1 cellular context compared by ENCODE assay signal in genomic region chr1:207218512-207219352, GRCh38.
A peak's percentile ranks its signal among the peaks of the same experiment; 100 is the strongest.
TF ChIP-seq lines count a peak whose summit lies in the region.

No MANE protein-coding gene starts in this region.

TF ChIP-seq in K562, 482 proteins besides CTCF, POLR2A, EP300 and RAD21 (continued from another document):
- TF ChIP-seq PRDM10 (IDR thresholded peaks at IDR 0.05; ENCODE audit: partially characterized antibody) (peak; percentile 60), MEIS2 (IDR thresholded peaks at IDR 0.05; ENCODE audit: partially characterized antibody) (peak; percentile 39), ELF1 (tag; IDR thresholded peaks at IDR 0.05) (0 out of 2 replicates have a peak, but pooled peaks have one; percentile 41), ZNF589 (CRISPR knock-in tag; IDR thresholded peaks at IDR 0.05; ENCODE audit: low read depth) (0 out of 2 replicates have a peak, but pooled peaks have one; percentile 28), TBL1XR1 (IDR thresholded peaks at IDR 0.05; ENCODE audit: low read length in 2 of 2) (no peak), SMARCC2 (IDR thresholded peaks at IDR 0.05; ENCODE audit: low read depth) (peak; percentile 39; the same call in 1 of the 2 replicates), CUX1 (CRISPR knock-in tag; IDR thresholded peaks at IDR 0.05) (no peak), NONO (IDR thresholded peaks at IDR 0.05; ENCODE audit: low read depth in 2 of 2, low read length in 1 of 2) (no peak), ZBTB34 (CRISPR knock-in tag; IDR thresholded peaks at IDR 0.05) (no peak), TRIM25 (IDR thresholded peaks at IDR 0.05; ENCODE audit: borderline replicate concordance) (no peak), JUND (IDR thresholded peaks at IDR 0.05; ENCODE audit: borderline replicate concordance, low read depth, low read length) (peak; percentile 46; the same call in 1 of the 2 replicates), JUND (tag; IDR thresholded peaks at IDR 0.05; ENCODE audit: borderline replicate concordance, low read depth, low read length) (peak; percentile 47; the same call in 1 of the 3 replicates), TEAD1 (CRISPR knock-in tag; IDR thresholded peaks at IDR 0.05) (no peak), MTA3 (IDR thresholded peaks at IDR 0.05; ENCODE audit: borderline replicate concordance) (no peak), PBX2 (CRISPR knock-in tag; IDR thresholded peaks at IDR 0.05; ENCODE audit: low read depth) (no peak), PBX2 (tag; conservative IDR thresholded peaks at IDR 0.05; ENCODE audit: low read depth) (peak; percentile 45; the same call in 1 of the 2 replicates), MED1 (CRISPR knock-in tag; IDR thresholded peaks at IDR 0.05; ENCODE audit: borderline replicate concordance) (no peak), EP400 (IDR thresholded peaks at IDR 0.05) (no peak), TCF15 (CRISPR knock-in tag; IDR thresholded peaks at IDR 0.05) (no peak), TAL1 (IDR thresholded peaks at IDR 0.05) (no peak)
